In the genomic region with DNA sequence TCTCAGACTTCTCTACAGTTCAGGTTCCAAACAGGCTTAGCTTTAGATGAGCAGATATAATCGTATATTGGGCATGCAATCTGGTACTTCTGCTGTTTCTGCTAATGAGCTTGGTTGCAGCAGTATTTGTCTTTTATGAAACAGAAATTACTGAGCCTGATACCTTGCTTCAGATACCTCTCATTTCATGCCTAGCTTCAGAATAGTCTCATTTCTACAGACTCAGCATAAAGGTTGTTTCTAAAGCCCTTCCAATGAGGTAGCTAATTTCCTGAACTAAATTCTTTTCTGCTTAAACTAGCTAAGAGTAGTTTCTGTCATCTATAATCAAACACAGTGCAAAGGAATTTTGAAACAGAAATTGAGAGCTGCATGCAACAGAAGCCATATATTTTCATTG, we compare ENCODE assay signal across 23 cellular contexts.
"Had no signal": no experiment of that assay in that cellular context is flagged by ENCODE, and none has a peak within 500 bp of the region (broad histone marks: within the 10 kb centered on the region; RNA-seq: fewer than 3 reads in every experiment).

No MANE protein-coding gene starts in this region.

- H3K4me1 ChIP-seq: testis, uterus had no signal

- DNase-seq: activated CD4-positive, alpha-beta T cell treated with anti-CD3 and anti-CD28 coated beads, Interleukin-2, amount 10 ng/mL, durations not matched to agents 7 days and 5 days; activated CD8-positive, alpha-beta memory T cell treated with anti-CD3 and anti-CD28 coated beads, Interleukin-2, amount 10 ng/mL, durations not matched to agents 7 days and 5 days; activated CD8-positive, alpha-beta T cell treated with anti-CD3 and anti-CD28 coated beads for 36 hours; activated effector memory CD4-positive, alpha-beta T cell treated with anti-CD3 and anti-CD28 coated beads, Interleukin-2, amount 50 U/mL, for 16 hours; activated naive CD4-positive, alpha-beta T cell treated with anti-CD3 and anti-CD28 coated beads, Interleukin-2, amount 10 ng/mL, durations not matched to agents 7 days and 5 days; activated T-cell treated with anti-CD3 and anti-CD28 coated beads for 4 hours; amygdala; cerebellar nuclear complex; glutamatergic neuron; left colon; mucosa of descending colon; nucleus accumbens; stimulated activated CD4-positive, alpha-beta T cell treated with anti-CD3 and anti-CD28 coated beads, Interleukin-4, amount 100 ng/mL, for 1 hour; stimulated activated naive CD4-positive, alpha-beta T cell; testis; trophoblast cell; uterus had no signal

- H3K27ac ChIP-seq: testis, uterus, VCaP had no signal

- H2AFZ ChIP-seq: hepatocyte had no signal

- ATAC-seq: activated CD4-positive, CD25-positive, alpha-beta regulatory T cell treated with anti-CD3 and anti-CD28 coated beads, Interleukin-2, amount 50 U/mL, for 24 hours; activated CD8-positive, alpha-beta memory T cell treated with anti-CD3 and anti-CD28 coated beads, Interleukin-2, amount 10 ng/mL, durations not matched to agents 7 days and 5 days; activated CD8-positive, alpha-beta T cell treated with anti-CD3 and anti-CD28 coated beads for 36 hours; left colon; mucosa of descending colon; sciatic nerve had no signal

- H3K79me2 ChIP-seq: hepatocyte had no signal

- H3K9me3 ChIP-seq: mucosa of descending colon, testis, uterus had no signal

- H3K27me3 ChIP-seq: hepatocyte, testis, uterus had no signal

- H3K4me2 ChIP-seq: hepatocyte had no signal

- FAIRE-seq: frontal cortex, islet of Langerhans had no signal

- H3K4me3 ChIP-seq: hepatocyte, mucosa of descending colon, testis, uterus had no signal

- H3K36me3 ChIP-seq: uterus had no signal
